In genomic region chr20:4604580-4604979, GRCh38 we compare ENCODE assay signal across 22 cellular contexts.
DNase-seq lines count a peak whose midpoint lies in the region; ATAC-seq, FAIRE-seq and TF ChIP-seq lines count a peak whose summit lies in the region.
"Had no signal": no experiment of that assay in that cellular context is flagged by ENCODE, and none has a peak within 500 bp of the region (broad histone marks: within the 10 kb centered on the region; RNA-seq: fewer than 3 reads in every experiment).

No MANE protein-coding gene starts in this region.

- H3K56ac ChIP-seq in IMR-90 (ENCODE audit: extremely low read depth, insufficient read depth, low read length): no peak overlapping the region

- no peaks in the 10 kb centered on the region for H3K9me3 ChIP-seq in IMR-90 (ENCODE audit: control insufficient read depth, insufficient read depth, low read length)
- no peaks in the 10 kb centered on the region for H3K9me3 ChIP-seq in small intestine (ENCODE audit: control insufficient read depth, low read depth)
- no peaks in the 10 kb centered on the region for H3K9me3 ChIP-seq in HepG2 (ENCODE audit: low read length)
- H3K9me3 ChIP-seq: BLaER1, SJCRH30 had no signal

- H4K20me1 ChIP-seq in IMR-90 (ENCODE audit: insufficient read depth, low read length) (no peaks in the 10 kb centered on the region), HepG2 (ENCODE audit: insufficient read depth, low read length) (no peaks in the 10 kb centered on the region)
- H4K20me1 ChIP-seq: BLaER1 had no signal

- no TSS peak for BruUV-seq in IMR-90 (replicated peaks; lab: Mats Ljungman, UMichigan)
- no TSS peak for BruUV-seq in HepG2 (replicated peaks; lab: Mats Ljungman, UMichigan)

- peaks cover 18% of the 10 kb centered on the region for H3K9me1 ChIP-seq in IMR-90 (ENCODE audit: insufficient read depth, low read length)

- dilution Hi-C loops in IMR-90 (cut with HindIII; ENCODE audit: low sequenced_read_pairs, unreplicated experiment): no loop called here

- no peaks in the 10 kb centered on the region for H3K79me2 ChIP-seq in HepG2 (ENCODE audit: insufficient read depth, low read length)

- no peak overlapping the region for H3K4me2 ChIP-seq in IMR-90 (ENCODE audit: low read depth, low read length)
- H3K4me2 ChIP-seq in HepG2 (ENCODE audit: low read depth, low read length): no peak overlapping the region
- H3K4me2 ChIP-seq: BLaER1 had no signal

- H4K8ac ChIP-seq in IMR-90 (ENCODE audit: low read depth in 2 of 2, low read length in 2 of 2): no peak overlapping the region

- intact Hi-C loops in IMR-90 (cut with micrococcal nuclease): no loop called here
- intact Hi-C loops in HepG2 (cut with micrococcal nuclease; ENCODE audit: unreplicated experiment): no loop called here
- intact Hi-C loops in posterior vena cava (cut with DNase I): no loop called here

- H2AK9ac ChIP-seq in IMR-90 (replicated peaks; ENCODE audit: low read depth, low read length, poor library complexity): no peak overlapping the region

- H3K27ac ChIP-seq in IMR-90 (ENCODE audit: insufficient read depth, low read length) (no peak overlapping the region), small intestine (ENCODE audit: low read depth in 1 of 2, low read length in 1 of 2) (no peak overlapping the region), HepG2 (ENCODE audit: extremely low read length, insufficient read depth, low read length) (no peak overlapping the region)
- H3K27ac ChIP-seq: BLaER1, RWPE1, SJCRH30 had no signal

- peak overlapping the region; percentile 32; the same call in 1 of the 2 replicates for H2BK20ac ChIP-seq in IMR-90 (ENCODE audit: low read depth, low read length)

- no peak overlapping the region for H3K23ac ChIP-seq in IMR-90 (ENCODE audit: low read depth, low read length)

- WGBS in IMR-90 (ENCODE audit: extremely low coverage in 2 of 2, insufficient read length in 1 of 2), 2 experiments: 80% methylated on average over 1 of the region's 3 CpGs; no CpG with 5 or more reads in 1 of the 2 experiments
- WGBS in small intestine, 3 donors: 23 to 63% (median 28%) methylated on average over 3 of the region's 3 CpGs
- WGBS in HepG2 (ENCODE audit: low lambda C conversion rate): 3% methylated on average over 3 of the region's 3 CpGs

- TF ChIP-seq POLR2A in IMR-90 (IDR thresholded peaks at IDR 0.05; ENCODE audit: low read depth, low read length) (no peak), HepG2 (IDR thresholded peaks at IDR 0.05; ENCODE audit: insufficient read depth in 1 of 2, low read depth in 2 of 2, low read length in 2 of 2) (no peak)

- no peak for FAIRE-seq in small intestine (lab: Jason Lieb, UNC)
- no peak for FAIRE-seq in HepG2 (lab: Jason Lieb, UNC)
- FAIRE-seq: D721Med, G401.6, GM12878, GM18507 had no signal

- no peaks in the 10 kb centered on the region for H3K79me1 ChIP-seq in IMR-90 (ENCODE audit: low read depth in 1 of 2, low read length in 2 of 2)

- H2AFZ ChIP-seq in IMR-90 (replicated peaks; ENCODE audit: low read length, poor library complexity) (no peak overlapping the region), HepG2 (ENCODE audit: low read length) (no peak overlapping the region)

- H2BK120ac ChIP-seq in IMR-90 (ENCODE audit: low read depth, low read length): peak overlapping the region; percentile 26; the same call in 1 of the 2 replicates

- H3K4me3 ChIP-seq in IMR-90 (ENCODE audit: insufficient read depth, low read depth, low read length) (no peak overlapping the region), fibroblast of villous mesenchyme (ENCODE audit: low read depth, low read length) (no peak overlapping the region), small intestine (ENCODE audit: low read depth in 1 of 2, low read length in 2 of 2) (no peak overlapping the region), HepG2 (replicated peaks in 1 of 3; ENCODE audit: insufficient read depth in 1 of 3, low read depth in 2 of 3, low read length in 3 of 3) (no peak overlapping the region)
- H3K4me3 ChIP-seq: BLaER1, GM12878, SJCRH30 had no signal

- no peak overlapping the region for H4K5ac ChIP-seq in IMR-90 (ENCODE audit: low read depth, low read length)

- H2BK5ac ChIP-seq in IMR-90 (ENCODE audit: low read depth, low read length, poor library complexity, severe bottlenecking): no peak overlapping the region

- peaks cover 2% of the 10 kb centered on the region; the same call in 1 of the 2 replicates for H3K27me3 ChIP-seq in IMR-90 (ENCODE audit: control insufficient read depth, insufficient read depth, low read length)
- peaks cover 0 to 5% of the 10 kb centered on the region in 2 donors for H3K27me3 ChIP-seq in small intestine (ENCODE audit: control insufficient read depth in 2 of 2, insufficient read depth in 2 of 2, low read length in 2 of 2)
- peaks cover 2 to 39% of the 10 kb centered on the region in 2 experiments for H3K27me3 ChIP-seq in HepG2 (ENCODE audit: control insufficient read depth in 1 of 2, insufficient read depth in 2 of 2, low read length in 2 of 2)
- H3K27me3 ChIP-seq: BLaER1 had no signal

- H3K9ac ChIP-seq in IMR-90 (ENCODE audit: low read depth, low read length): no peak overlapping the region
- no peak overlapping the region for H3K9ac ChIP-seq in HepG2 (ENCODE audit: insufficient read depth, low read depth, low read length)
- H3K9ac ChIP-seq: BLaER1 had no signal

- H3K36me3 ChIP-seq in IMR-90 (ENCODE audit: control insufficient read depth, insufficient read depth, low read length) (no peaks in the 10 kb centered on the region), small intestine (ENCODE audit: control insufficient read depth in 2 of 2, insufficient read depth in 2 of 2, low read length in 2 of 2) (no peaks in the 10 kb centered on the region), HepG2 (replicated peaks in 1 of 2; ENCODE audit: control insufficient read depth in 1 of 2, insufficient read depth in 2 of 2, low read length in 2 of 2) (no peaks in the 10 kb centered on the region)
- H3K36me3 ChIP-seq: BLaER1, SJCRH30 had no signal

- TF ChIP-seq RAD21 in IMR-90 (IDR thresholded peaks at IDR 0.05; ENCODE audit: low read length): no peak
- TF ChIP-seq RAD21 in HepG2 (CRISPR knock-in tag; IDR thresholded peaks at IDR 0.05): no peak

- no peak overlapping the region; the same call in 1 of the 2 replicates for H3K18ac ChIP-seq in IMR-90 (ENCODE audit: low read depth, low read length)

- TF ChIP-seq CTCF in IMR-90 (conservative IDR thresholded peaks at IDR 0.05; ENCODE audit: low read depth, low read length) (no peak), fibroblast of villous mesenchyme (IDR thresholded peaks at IDR 0.05; ENCODE audit: insufficient read depth, low read depth, low read length) (no peak), HepG2 (CRISPR knock-in tag; IDR thresholded peaks at IDR 0.05) (no peak)

- H2AK5ac ChIP-seq in IMR-90 (ENCODE audit: low read depth, low read length): 0 out of 2 replicates have a peak overlapping the region, but pooled peaks have one; percentile 7

- in situ Hi-C loops in IMR-90 (cut with MboI; ENCODE audit: low sequenced_read_pairs) (loop anchor here (25.0 kb wide), 1 partner anchor 358 kb away; no protein-coding TSS in a partner anchor), HepG2 (cut with HindIII; ENCODE audit: extremely low pct_ligation_motif_present, low pct_unique_long_range_greater_than_20kb) (loop anchor here (10.0 kb wide), 1 partner anchor 490 kb away; no protein-coding TSS in a partner anchor)

- CTCF ChIA-PET in IMR-90 (lab: Yijun Ruan, JAX) (interaction anchor here (1.2 kb wide), 1 partner anchor 116 kb away, joined by 3 read pairs; no protein-coding TSS in a partner anchor), HepG2 (lab: Yijun Ruan, JAX; ENCODE audit: low intra/inter-chr PET ratio, low total read pairs) (interaction anchor here (13.1 kb wide), 1 partner anchor 117 kb away, joined by 210 read pairs; the partner anchor contains the start of gene PRND)

- ATAC-seq in IMR-90 (ENCODE audit: low read depth): no peak
- no peak for ATAC-seq in HepG2
- ATAC-seq: CD8-positive, alpha-beta T cell; GM12878 had no signal

- no peak overlapping the region for H3K4ac ChIP-seq in IMR-90 (ENCODE audit: low read depth, low read length)

- TF ChIP-seq EP300 in HepG2 (IDR thresholded peaks at IDR 0.05; ENCODE audit: low read depth in 2 of 2, low read length in 2 of 2) (no peak), HepG2 (CRISPR knock-in tag; IDR thresholded peaks at IDR 0.05; ENCODE audit: borderline replicate concordance) (no peak)

- no peak overlapping the region for H3K14ac ChIP-seq in IMR-90 (replicated peaks; ENCODE audit: low read depth, low read length)

- POLR2A ChIA-PET in IMR-90 (lab: Charles Lee; ENCODE audit: unreplicated experiment) (no interaction called here), HepG2 (lab: Yijun Ruan, JAX) (no interaction called here)

- H2BK15ac ChIP-seq in IMR-90 (ENCODE audit: low read depth, low read length): no peak overlapping the region

- peaks cover 19% of the 10 kb centered on the region for H3K4me1 ChIP-seq in IMR-90 (ENCODE audit: control insufficient read depth, insufficient read depth, low read length)
- H3K4me1 ChIP-seq in small intestine (ENCODE audit: control insufficient read depth in 2 of 2, insufficient read depth in 1 of 2, low read depth in 1 of 2, low read length in 1 of 2): peaks cover 0 to 3% of the 10 kb centered on the region in 2 donors
- no peaks in the 10 kb centered on the region for H3K4me1 ChIP-seq in HepG2 (ENCODE audit: insufficient read depth, low read length)
- H3K4me1 ChIP-seq: BLaER1 had no signal

- no peak overlapping the region for H4K91ac ChIP-seq in IMR-90 (ENCODE audit: insufficient read depth, low read depth, low read length)

- DNase-seq in A172 (ENCODE audit: low spot score): peak; percentile 42
- no peak for DNase-seq in IMR-90
- DNase-seq in fibroblast of villous mesenchyme (ENCODE audit: low read depth): peak; percentile 95
- DNase-seq in small intestine: peak; percentile 63
- DNase-seq in stimulated activated CD4-positive, alpha-beta T cell treated with anti-CD3 and anti-CD28 coated beads, Interleukin-4, amount 100 ng/mL, for 4 hours: no peak
- DNase-seq in HepG2 (ENCODE audit: low spot score): no peak
- DNase-seq in effector CD4-positive, alpha-beta T cell: no peak
- DNase-seq in posterior vena cava (ENCODE audit: low spot score): no peak
- DNase-seq: 8988T; CD8-positive, alpha-beta T cell; DMS79; GOT3; MV-4-11; NCI-H1930; NCI-H446 treated with DMSO at 0.1 percent for 48 hours; SJCRH30 had no signal

TF ChIP-seq in IMR-90, 13 proteins besides CTCF, POLR2A, EP300 and RAD21 (continues in another document):
- no peak for TF ChIP-seq BHLHE40 (IDR thresholded peaks at IDR 0.05; ENCODE audit: low read depth, low read length)
- TF ChIP-seq RFX5 (IDR thresholded peaks at IDR 0.05; ENCODE audit: low read depth, low read length): no peak

TF ChIP-seq in HepG2, 621 proteins besides CTCF, POLR2A, EP300 and RAD21 (continues in another document):
- TF ChIP-seq ZNF597 (CRISPR knock-in tag; IDR thresholded peaks at IDR 0.05): no peak
- no peak for TF ChIP-seq CBFB (CRISPR knock-in tag; IDR thresholded peaks at IDR 0.05)

Comparison
In these comparisons a context has a peak if more than half of its experiments do, and no peak if none do; other contexts are left out.
1. DNase-seq: peak in A172 (single experiment), fibroblast of villous mesenchyme (single experiment) and small intestine (single experiment); none in IMR-90 (single experiment), stimulated activated CD4-positive, alpha-beta T cell treated with anti-CD3 and anti-CD28 coated beads, Interleukin-4, amount 100 ng/mL, for 4 hours (0 of 2), HepG2 (single experiment), effector CD4-positive, alpha-beta T cell (single experiment) and posterior vena cava (single experiment).